9 cellular contexts compared by ENCODE assay signal in the genomic region with DNA sequence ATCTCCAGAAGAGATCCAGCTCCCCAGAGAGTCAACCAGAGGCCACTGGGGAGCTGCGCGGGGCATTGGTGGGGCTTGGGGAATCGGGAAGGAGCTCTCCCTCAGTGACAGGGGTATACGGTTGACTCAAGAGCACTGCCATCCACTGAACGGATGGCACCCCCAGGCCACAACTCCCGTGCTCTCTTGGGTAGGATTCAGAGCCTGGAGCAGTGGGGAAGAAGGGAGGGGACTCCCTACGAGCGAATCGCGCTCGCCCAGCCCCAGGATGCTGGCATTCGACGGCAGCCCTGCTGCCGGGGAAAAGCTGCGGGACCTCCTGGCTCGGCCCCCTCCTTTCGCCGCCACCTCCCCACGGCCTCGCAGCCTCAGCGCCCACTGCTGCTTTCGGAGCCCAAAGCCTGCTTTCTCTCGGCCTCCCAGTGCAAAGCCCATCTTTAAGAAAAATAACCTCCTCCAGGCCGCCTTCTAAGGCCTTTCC. TPM values are rescaled to one million over a fixed set of nuclear protein-coding genes. Genes with fewer than 3 reads are reported as not detected.
DNase-seq lines count a peak whose midpoint lies in the region; ATAC-seq, FAIRE-seq and TF ChIP-seq lines count a peak whose summit lies in the region.
"Had no signal": no experiment of that assay in that cellular context is flagged by ENCODE, and none has a peak within 500 bp of the region (broad histone marks: within the 10 kb centered on the region; RNA-seq: fewer than 3 reads in every experiment).

No MANE protein-coding gene starts in this region.

- H2AFZ ChIP-seq in endothelial cell of umbilical vein (ENCODE audit: low read depth, low read length) (peak overlapping the region; percentile 75), neural cell (ENCODE audit: low read depth, low read length) (no peak overlapping the region)

- no peak for TF ChIP-seq POLR2A in endothelial cell of umbilical vein (IDR thresholded peaks at IDR 0.05; ENCODE audit: low read depth, low read length)

- H3K79me2 ChIP-seq in endothelial cell of umbilical vein (ENCODE audit: control insufficient read depth, insufficient read depth, low read length) (no peaks in the 10 kb centered on the region), neural cell (replicated peaks; ENCODE audit: insufficient read depth, low read length) (no peaks in the 10 kb centered on the region)

- POLR2A ChIA-PET in endothelial cell of umbilical vein (lab: Charles Lee): no interaction called here

- H3K9me2 ChIP-seq in neural cell (ENCODE audit: insufficient read depth, low read length): no peaks in the 10 kb centered on the region

- no peaks in the 10 kb centered on the region for H3K9me3 ChIP-seq in endothelial cell of umbilical vein (replicated peaks; ENCODE audit: control insufficient read depth, insufficient read depth, low read length)
- no peaks in the 10 kb centered on the region for H3K9me3 ChIP-seq in neural cell (ENCODE audit: low read length)

- peaks cover 28% of the 10 kb centered on the region for H3K27me3 Mint-ChIP-seq in stimulated activated naive CD8-positive, alpha-beta T cell treated with anti-CD3 and anti-CD28 coated beads, Interleukin-15, Interleukin-2, amounts not matched to agents 100 ng/mL and 50 ng/mL, for 24 hours

- ATAC-seq in stimulated activated naive CD8-positive, alpha-beta T cell treated with anti-CD3 and anti-CD28 coated beads, Interleukin-15, Interleukin-2, amounts not matched to agents 100 U/mL and 50 U/mL, for 24 hours: no peak
- no peak for ATAC-seq in foreskin keratinocyte

- TF ChIP-seq CTCF in endothelial cell of umbilical vein (IDR thresholded peaks at IDR 0.05; ENCODE audit: extremely low read depth in 1 of 2, insufficient read depth in 1 of 2, low read depth in 1 of 2, low read length in 2 of 2) (no peak), neural cell (IDR thresholded peaks at IDR 0.05; ENCODE audit: poor library complexity, severe bottlenecking) (no peak), foreskin keratinocyte (conservative IDR thresholded peaks at IDR 0.05) (no peak)

- no peak overlapping the region for H3K27ac ChIP-seq in endothelial cell of umbilical vein (ENCODE audit: insufficient read depth, low read depth, low read length)
- H3K27ac ChIP-seq in neural cell (ENCODE audit: low read length): no peak overlapping the region
- no peak overlapping the region for H3K27ac ChIP-seq in foreskin keratinocyte

- H3K9me1 ChIP-seq in endothelial cell of umbilical vein (replicated peaks; ENCODE audit: control insufficient read depth, extremely low read depth, insufficient read depth, low read length): no peaks in the 10 kb centered on the region

- no TSS peak for BruUV-seq in endothelial cell of umbilical vein (replicated peaks; lab: Mats Ljungman, UMichigan)

- DNase-seq in stimulated activated naive CD8-positive, alpha-beta T cell treated with anti-CD3 and anti-CD28 coated beads, Interleukin-15, Interleukin-2, amounts not matched to agents 100 U/mL and 50 U/mL, for 24 hours: no peak
- DNase-seq in endothelial cell of umbilical vein (ENCODE audit: low read depth, low spot score) (no peak), SHP77 treated with DMSO at 0.1 percent for 48 hours (lab: John Stamatoyannopoulos, UW) (no peak), foreskin keratinocyte (no peak), islet precursor cell (no peak), NCI-H345 (lab: John Stamatoyannopoulos, UW) (no peak)

- peaks cover 9% of the 10 kb centered on the region for H3K4me1 Mint-ChIP-seq in stimulated activated naive CD8-positive, alpha-beta T cell treated with anti-CD3 and anti-CD28 coated beads, Interleukin-15, Interleukin-2, amounts not matched to agents 100 ng/mL and 50 ng/mL, for 24 hours (ENCODE audit: low read depth)

- intact Hi-C loops in endothelial cell of umbilical vein (cut with micrococcal nuclease): loop anchor here (1.0 to 10.0 kb wide), 7 partner anchors 22 to 439 kb away; a partner anchor contains a TSS

- CTCF ChIA-PET in endothelial cell of umbilical vein (lab: Charles Lee): interaction anchor here (0.7 to 3.1 kb wide), 17 partner anchors 9 to 448 kb away, joined by 3 to 34 read pairs (median 6); a partner anchor contains a TSS

- H3K9ac ChIP-seq in endothelial cell of umbilical vein (replicated peaks; ENCODE audit: extremely low read depth, insufficient read depth, low read length) (peak overlapping the region; percentile 2), neural cell (ENCODE audit: low read length) (no peak overlapping the region)

- H3K4me2 ChIP-seq in endothelial cell of umbilical vein (ENCODE audit: insufficient read depth, low read length) (peak overlapping the region; percentile 35), neural cell (ENCODE audit: low read length) (no peak overlapping the region)

- dilution Hi-C loops in endothelial cell of umbilical vein (cut with MboI; ENCODE audit: extremely low pct_ligation_motif_present, low sequenced_read_pairs): no loop called here

- FAIRE-seq in endothelial cell of umbilical vein (lab: Jason Lieb, UNC): no peak
- FAIRE-seq: G401.6 had no signal

- no peaks in the 10 kb centered on the region for H3F3A ChIP-seq in neural cell (ENCODE audit: insufficient read depth, low read length, poor library complexity, severe bottlenecking)

- TF ChIP-seq RAD21 in neural cell (conservative IDR thresholded peaks at IDR 0.05): no peak

- peak overlapping the region; percentile 36 for H3K4me3 Mint-ChIP-seq in stimulated activated naive CD8-positive, alpha-beta T cell treated with anti-CD3 and anti-CD28 coated beads, Interleukin-15, Interleukin-2, amounts not matched to agents 100 ng/mL and 50 ng/mL, for 24 hours

- H4K20me1 ChIP-seq in endothelial cell of umbilical vein (replicated peaks; ENCODE audit: control insufficient read depth, extremely low read depth, insufficient read depth, low read length): no peaks in the 10 kb centered on the region
- no peaks in the 10 kb centered on the region for H4K20me1 ChIP-seq in neural cell (ENCODE audit: insufficient read depth)

- no peak overlapping the region for H3K4me3 ChIP-seq in endothelial cell of umbilical vein (replicated peaks in 1 of 3; ENCODE audit: insufficient read depth in 1 of 3, low read depth in 1 of 3, low read length in 3 of 3)
- peak overlapping the region; percentile 50 for H3K4me3 ChIP-seq in neural cell (ENCODE audit: low read length)

- TF ChIP-seq EP300 in neural cell (conservative IDR thresholded peaks at IDR 0.05; ENCODE audit: poor library complexity, severe bottlenecking): no peak

- H3K27me3 ChIP-seq in endothelial cell of umbilical vein (ENCODE audit: control insufficient read depth in 2 of 2, insufficient read depth in 2 of 2, low read length in 2 of 2): peaks cover 9 to 11% of the 10 kb centered on the region in 2 experiments
- H3K27me3 ChIP-seq in neural cell (ENCODE audit: insufficient read depth, low read depth, low read length): no peaks in the 10 kb centered on the region
- peaks cover 31% of the 10 kb centered on the region for H3K27me3 ChIP-seq in foreskin keratinocyte

- H3K36me3 ChIP-seq in endothelial cell of umbilical vein (ENCODE audit: control insufficient read depth in 2 of 2, extremely low read depth in 1 of 2, insufficient read depth in 2 of 2, low read length in 2 of 2) (no peaks in the 10 kb centered on the region), neural cell (ENCODE audit: insufficient read depth, low read length) (no peaks in the 10 kb centered on the region)

- H3K9me3 Mint-ChIP-seq in stimulated activated naive CD8-positive, alpha-beta T cell treated with anti-CD3 and anti-CD28 coated beads, Interleukin-15, Interleukin-2, amounts not matched to agents 100 ng/mL and 50 ng/mL, for 24 hours: no peaks in the 10 kb centered on the region

- no peaks in the 10 kb centered on the region for H3K36me3 Mint-ChIP-seq in stimulated activated naive CD8-positive, alpha-beta T cell treated with anti-CD3 and anti-CD28 coated beads, Interleukin-15, Interleukin-2, amounts not matched to agents 100 ng/mL and 50 ng/mL, for 24 hours (ENCODE audit: low read depth)

- no peak overlapping the region for H3K27ac Mint-ChIP-seq in stimulated activated naive CD8-positive, alpha-beta T cell treated with anti-CD3 and anti-CD28 coated beads, Interleukin-15, Interleukin-2, amounts not matched to agents 100 ng/mL and 50 ng/mL, for 24 hours

- H3K4me1 ChIP-seq in endothelial cell of umbilical vein (ENCODE audit: control insufficient read depth, extremely low read depth, insufficient read depth, low read length) (peaks cover 13% of the 10 kb centered on the region), foreskin keratinocyte (peaks cover 7% of the 10 kb centered on the region)

RNA-seq across cellular contexts. Expression of a gene that starts 0.5 kb away (rescaled TPM):
- total RNA-seq in endothelial cell of umbilical vein: 1.3 and 2.0 TPM in 2 replicates
- polyA plus RNA-seq in endothelial cell of umbilical vein: 0.33 and 0.91 TPM in 2 replicates
- 0.77 and 1.0 TPM in 2 replicates for polyA plus RNA-seq in endothelial cell of umbilical vein (2011; cell fraction: cytosol; rRNA removed)
- polyA plus RNA-seq in endothelial cell of umbilical vein (2011; cell fraction: nucleus; rRNA removed): 0.32 and 0.81 TPM in 2 replicates
- polyA plus RNA-seq in endothelial cell of umbilical vein (2012): 1.2 and 3.2 TPM in 2 replicates
- polyA minus RNA-seq in endothelial cell of umbilical vein: not detected in 2 replicates
- not detected for polyA minus RNA-seq in endothelial cell of umbilical vein (2011; cell fraction: cytosol; rRNA and poly(A)+ RNA removed)
- polyA minus RNA-seq in endothelial cell of umbilical vein (2011; cell fraction: nucleus; rRNA and poly(A)+ RNA removed): 0.24 and 0.29 TPM in 2 replicates
- 1.1 and 2.7 TPM in 2 replicates for polyA plus RNA-seq in neural cell
- polyA minus RNA-seq in neural cell: 1.0 and 1.5 TPM in 2 replicates
- total RNA-seq in foreskin keratinocyte: 0.07 TPM in 1 of 2 replicates, not detected in the other
- 0.07 and 0.09 TPM in 2 replicates for polyA plus RNA-seq in foreskin keratinocyte

RNA-seq across cellular contexts. Expression of a gene that starts 22.4 kb away (rescaled TPM):
- 12.9 and 14.4 TPM in 2 replicates for total RNA-seq in endothelial cell of umbilical vein
- 11.4 and 14.1 TPM in 2 replicates for polyA plus RNA-seq in endothelial cell of umbilical vein
- polyA plus RNA-seq in endothelial cell of umbilical vein (2011; cell fraction: cytosol; rRNA removed): 4.3 and 6.4 TPM in 2 replicates
- 16.9 and 20.3 TPM in 2 replicates for polyA plus RNA-seq in endothelial cell of umbilical vein (2011; cell fraction: nucleus; rRNA removed)
- 8.3 and 12.5 TPM in 2 replicates for polyA plus RNA-seq in endothelial cell of umbilical vein (2012)
- 6.8 and 12.0 TPM in 2 replicates for polyA minus RNA-seq in endothelial cell of umbilical vein
- not detected for polyA minus RNA-seq in endothelial cell of umbilical vein (2011; cell fraction: cytosol; rRNA and poly(A)+ RNA removed)
- 9.3 and 11.9 TPM in 2 replicates for polyA minus RNA-seq in endothelial cell of umbilical vein (2011; cell fraction: nucleus; rRNA and poly(A)+ RNA removed)
- 1.7 TPM in 1 of 2 replicates, not detected in the other for polyA plus RNA-seq in neural cell
- polyA minus RNA-seq in neural cell: 1.7 and 1.9 TPM in 2 replicates
- 3.3 and 3.6 TPM in 2 replicates for total RNA-seq in foreskin keratinocyte
- 3.2 and 3.9 TPM in 2 replicates for polyA plus RNA-seq in foreskin keratinocyte

RNA-seq across cellular contexts. Expression of a gene that starts 37.1 kb away (rescaled TPM):
- not detected in 2 replicates for total RNA-seq in endothelial cell of umbilical vein
- 0.10 and 0.16 TPM in 2 replicates for polyA plus RNA-seq in endothelial cell of umbilical vein
- 0.07 and 0.12 TPM in 2 replicates for polyA plus RNA-seq in endothelial cell of umbilical vein (2011; cell fraction: cytosol; rRNA removed)
- 0.07 and 0.18 TPM in 2 replicates for polyA plus RNA-seq in endothelial cell of umbilical vein (2011; cell fraction: nucleus; rRNA removed)
- polyA plus RNA-seq in endothelial cell of umbilical vein (2012): 0.08 TPM in 1 of 2 replicates, not detected in the other
- polyA minus RNA-seq in endothelial cell of umbilical vein: 0.19 TPM in 1 of 2 replicates, not detected in the other
- polyA minus RNA-seq in endothelial cell of umbilical vein (2011; cell fraction: cytosol; rRNA and poly(A)+ RNA removed): 1.2 TPM
- polyA minus RNA-seq in endothelial cell of umbilical vein (2011; cell fraction: nucleus; rRNA and poly(A)+ RNA removed): not detected in 2 replicates
- 0.24 and 2.8 TPM in 2 replicates for polyA plus RNA-seq in neural cell
- polyA minus RNA-seq in neural cell: not detected in 2 replicates
- 0.78 and 1.1 TPM in 2 replicates for total RNA-seq in foreskin keratinocyte
- polyA plus RNA-seq in foreskin keratinocyte: 1.3 and 1.5 TPM in 2 replicates
